ENCODE assay signal across 8 cellular contexts in the genomic region with DNA sequence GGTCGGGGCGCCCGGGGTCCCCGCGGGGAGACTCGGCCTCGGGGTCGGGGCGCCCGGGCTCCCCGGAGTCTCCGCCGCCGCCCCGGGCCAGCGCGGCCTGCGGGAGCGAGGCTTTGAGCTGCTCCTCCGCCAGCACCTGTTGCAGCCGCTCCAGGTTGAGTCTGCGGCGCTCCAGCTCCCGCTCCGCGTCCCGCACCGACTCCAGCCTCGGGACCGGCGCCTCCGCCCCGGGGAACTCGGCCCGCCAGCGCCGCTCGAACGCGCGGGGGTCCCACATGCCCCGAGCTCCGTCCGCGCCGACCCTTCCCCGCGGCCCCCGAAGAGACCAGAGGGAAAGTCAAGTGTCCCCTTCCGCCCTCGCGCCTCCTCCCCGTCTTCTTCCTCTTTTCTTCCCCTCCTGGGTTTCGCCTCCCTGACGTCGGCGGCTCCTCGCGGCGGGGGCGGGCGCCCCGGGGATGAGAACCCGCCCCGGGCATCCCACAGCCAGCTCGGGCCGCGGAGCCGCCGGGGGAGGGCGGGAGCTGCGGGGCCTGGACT. TPM values are rescaled to one million over a fixed set of nuclear protein-coding genes. Genes with fewer than 3 reads are reported as not detected.
DNase-seq lines count a peak whose midpoint lies in the region; ATAC-seq and TF ChIP-seq lines count a peak whose summit lies in the region.

No MANE protein-coding gene starts in this region.

- H3K27me3 Mint-ChIP-seq in CD14-positive monocyte (ENCODE audit: low read depth in 3 of 3) (peaks cover 4 to 15% (median 13%) of the 10 kb centered on the region in 3 donors), HFFc6 (ENCODE audit: insufficient read depth) (peaks cover 43% of the 10 kb centered on the region)
- H3K27me3 Mint-ChIP-seq in activated CD8-positive, alpha-beta memory T cell treated with anti-CD3 and anti-CD28 coated beads, Interleukin-2, amount 10 ng/mL, durations not matched to agents 7 days and 5 days: peaks cover 52% of the 10 kb centered on the region

- peak overlapping the region in 6 of 7 donors; percentile 62 to 86 (median 72) for H3K27ac Mint-ChIP-seq in CD14-positive monocyte
- no peak overlapping the region for H3K27ac Mint-ChIP-seq in activated CD8-positive, alpha-beta memory T cell treated with anti-CD3 and anti-CD28 coated beads, Interleukin-2, amount 10 ng/mL, durations not matched to agents 7 days and 5 days
- H3K27ac Mint-ChIP-seq in HFFc6: no peak overlapping the region

- TF ChIP-seq CTCF in CD14-positive monocyte (IDR thresholded peaks at IDR 0.05) (no peak), foreskin keratinocyte (conservative IDR thresholded peaks at IDR 0.05) (no peak), omental fat pad (IDR thresholded peaks at IDR 0.05) (no peak), HFFc6 (IDR thresholded peaks at IDR 0.05) (no peak)

- DNase-seq in CD14-positive monocyte (ENCODE audit: low spot score) (peak; percentile 85), LoVo (ENCODE audit: low spot score) (peak; percentile 69), foreskin keratinocyte (no peak), omental fat pad (ENCODE audit: low spot score) (no peak), HFFc6 (no peak)
- peak; percentile 57 for DNase-seq in activated CD8-positive, alpha-beta memory T cell treated with anti-CD3 and anti-CD28 coated beads, Interleukin-2, amount 10 ng/mL, durations not matched to agents 7 days and 5 days

- peaks cover 25 to 31% of the 10 kb centered on the region in 2 donors for H3K36me3 Mint-ChIP-seq in CD14-positive monocyte
- peaks cover 12% of the 10 kb centered on the region for H3K36me3 Mint-ChIP-seq in activated CD8-positive, alpha-beta memory T cell treated with anti-CD3 and anti-CD28 coated beads, Interleukin-2, amount 10 ng/mL, durations not matched to agents 7 days and 5 days
- H3K36me3 Mint-ChIP-seq in HFFc6 (ENCODE audit: low read depth): no peaks in the 10 kb centered on the region

- peak overlapping the region; percentile 78 for H3K4me3 Mint-ChIP-seq in CD14-positive monocyte
- peak overlapping the region; percentile 81 for H3K4me3 Mint-ChIP-seq in activated CD8-positive, alpha-beta memory T cell treated with anti-CD3 and anti-CD28 coated beads, Interleukin-2, amount 10 ng/mL, durations not matched to agents 7 days and 5 days
- no peak overlapping the region for H3K4me3 Mint-ChIP-seq in HFFc6

- peaks cover 0 to 2% (median 0%) of the 10 kb centered on the region in 7 donors for H3K9me3 Mint-ChIP-seq in CD14-positive monocyte
- H3K9me3 Mint-ChIP-seq in activated CD8-positive, alpha-beta memory T cell treated with anti-CD3 and anti-CD28 coated beads, Interleukin-2, amount 10 ng/mL, durations not matched to agents 7 days and 5 days (ENCODE audit: low read depth): no peaks in the 10 kb centered on the region
- no peaks in the 10 kb centered on the region for H3K9me3 Mint-ChIP-seq in HFFc6

- peaks cover 70% of the 10 kb centered on the region for H3K27me3 ChIP-seq in foreskin keratinocyte

- H3K4me1 ChIP-seq in foreskin keratinocyte: no peaks in the 10 kb centered on the region

- intact Hi-C loops in CD14-positive monocyte (cut with micrococcal nuclease): loop anchor here in 1 of 2 donors (2.0 kb wide), 1 partner anchor 23 kb away; no protein-coding TSS in a partner anchor

- H3K27ac ChIP-seq in foreskin keratinocyte: no peak overlapping the region

- ATAC-seq in GM19463 (IDR thresholded peaks at IDR 0.05; ENCODE audit: unreplicated experiment) (peak; percentile 52), foreskin keratinocyte (peak; percentile 33), omental fat pad (ENCODE audit: low FRiP score) (peak; percentile 72), HG02623 (IDR thresholded peaks at IDR 0.05; ENCODE audit: unreplicated experiment) (no peak)
- ATAC-seq in activated CD8-positive, alpha-beta memory T cell treated with anti-CD3 and anti-CD28 coated beads, Interleukin-2, amount 10 ng/mL, durations not matched to agents 7 days and 5 days: peak; percentile 79

- H3K4me1 Mint-ChIP-seq in CD14-positive monocyte: peaks cover 45% of the 10 kb centered on the region
- peaks cover 19% of the 10 kb centered on the region for H3K4me1 Mint-ChIP-seq in activated CD8-positive, alpha-beta memory T cell treated with anti-CD3 and anti-CD28 coated beads, Interleukin-2, amount 10 ng/mL, durations not matched to agents 7 days and 5 days
- H3K4me1 Mint-ChIP-seq in HFFc6 (ENCODE audit: low read depth): peaks cover 12% of the 10 kb centered on the region; the same call in 1 of the 2 replicates

- CTCF ChIA-PET in activated CD8-positive, alpha-beta memory T cell treated with anti-CD3 and anti-CD28 coated beads, Interleukin-2, amount 10 ng/mL, durations not matched to agents 7 days and 5 days (lab: Charles Lee): interaction anchor here (0.8 to 5.5 kb wide), 10 partner anchors 11 to 171 kb away, joined by 3 to 24 read pairs (median 4); no protein-coding TSS in a partner anchor

RNA-seq across cellular contexts. Expression of a gene that starts 40.8 kb away (rescaled TPM):
- not detected for polyA plus RNA-seq in CD14-positive monocyte
- total RNA-seq in activated CD8-positive, alpha-beta memory T cell treated with anti-CD3 and anti-CD28 coated beads, Interleukin-2, amount 10 ng/mL, durations not matched to agents 7 days and 5 days: not detected
- not detected in 2 replicates for total RNA-seq in foreskin keratinocyte
- polyA plus RNA-seq in foreskin keratinocyte: not detected in 2 replicates
- total RNA-seq in omental fat pad: not detected
- total RNA-seq in HFFc6 (2021; fragmentation: NEBNext Ultra II Directional; extraction: Animal tissue kit (Norgen Biotek cat#: 25700)): not detected

RNA-seq across cellular contexts. Expression of a gene that starts 49.6 kb away (rescaled TPM):
- polyA plus RNA-seq in CD14-positive monocyte (10 to 100 TPM; 19.8 to 26.0 TPM), foreskin keratinocyte (23.1 and 31.7 TPM in 2 replicates)
- 100 to 1,000 TPM in 1 of 2 experiments, 10 to 100 TPM in 1; 83.2 to 145 TPM for total RNA-seq in activated CD8-positive, alpha-beta memory T cell treated with anti-CD3 and anti-CD28 coated beads, Interleukin-2, amount 10 ng/mL, durations not matched to agents 7 days and 5 days
- total RNA-seq in foreskin keratinocyte (41.3 and 60.1 TPM in 2 replicates), omental fat pad (10 to 100 TPM; 51.1 to 92.1 (median 75.8) TPM)
- 10 to 100 TPM; 49.3 to 58.4 (median 54.4) TPM for total RNA-seq in HFFc6 (2021; fragmentation: NEBNext Ultra II Directional; extraction: Animal tissue kit (Norgen Biotek cat#: 25700))

RNA-seq across cellular contexts. Expression of a gene that starts 50.0 kb away (rescaled TPM):
- polyA plus RNA-seq in CD14-positive monocyte (not detected), foreskin keratinocyte (not detected in 2 replicates)
- total RNA-seq in activated CD8-positive, alpha-beta memory T cell treated with anti-CD3 and anti-CD28 coated beads, Interleukin-2, amount 10 ng/mL, durations not matched to agents 7 days and 5 days: under 1 TPM; 0.12 to 0.35 TPM
- total RNA-seq in foreskin keratinocyte (not detected in 2 replicates), omental fat pad (100 to 1,000 TPM in 2 of 4 donors, 10 to 100 TPM in 2; 46.8 to 282 (median 105) TPM)
- not detected for total RNA-seq in HFFc6 (2021; fragmentation: NEBNext Ultra II Directional; extraction: Animal tissue kit (Norgen Biotek cat#: 25700))

Comparison
In these comparisons a context has a peak if more than half of its experiments do, and no peak if none do; other contexts are left out.
1. DNase-seq: peak in CD14-positive monocyte (single experiment), LoVo (single experiment) and activated CD8-positive, alpha-beta memory T cell treated with anti-CD3 and anti-CD28 coated beads, Interleukin-2, amount 10 ng/mL, durations not matched to agents 7 days and 5 days (single experiment); none in foreskin keratinocyte (0 of 2), omental fat pad (single experiment) and HFFc6 (single experiment).
2. H3K27ac Mint-ChIP-seq: peak in CD14-positive monocyte (6 of 7); none in activated CD8-positive, alpha-beta memory T cell treated with anti-CD3 and anti-CD28 coated beads, Interleukin-2, amount 10 ng/mL, durations not matched to agents 7 days and 5 days (single experiment) and HFFc6 (single experiment).
3. RNA of a gene that starts 50.0 kb away (total RNA-seq): 46.8 to 282 TPM in omental fat pad; 0.12 to 0.35 TPM in activated CD8-positive, alpha-beta memory T cell treated with anti-CD3 and anti-CD28 coated beads, Interleukin-2, amount 10 ng/mL, durations not matched to agents 7 days and 5 days, not detected in foreskin keratinocyte and not detected in HFFc6; every median in the first group is over 10 times any median in the second.